In the genomic region with DNA sequence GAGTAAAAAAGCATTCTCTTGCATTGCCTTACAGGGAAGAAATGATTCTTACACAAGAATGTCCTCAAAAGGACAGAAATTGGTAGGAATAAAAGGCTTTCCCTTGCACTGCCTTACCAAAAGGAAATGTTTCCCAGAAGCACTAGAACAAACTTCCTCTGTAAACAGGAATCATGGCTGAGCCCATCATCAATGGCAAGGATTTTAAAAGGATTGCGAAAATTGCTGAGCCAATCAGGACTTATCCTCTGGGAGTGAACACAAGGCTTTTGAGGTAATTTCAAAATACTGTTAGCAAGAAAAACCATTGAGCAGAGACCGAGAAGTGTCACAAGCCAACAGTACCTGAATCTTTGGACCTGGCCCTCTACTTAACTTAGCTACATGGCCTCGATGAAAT, we compare ENCODE assay signal across 1 cellular context.
A peak's percentile ranks its signal among the peaks of the same experiment; 100 is the strongest.
TF ChIP-seq lines count a peak whose summit lies in the region.

No MANE protein-coding gene starts in this region.

TF ChIP-seq in HepG2, 621 proteins besides CTCF, POLR2A, EP300 and RAD21 (continued from another document):
- TF ChIP-seq, protein P1, sequence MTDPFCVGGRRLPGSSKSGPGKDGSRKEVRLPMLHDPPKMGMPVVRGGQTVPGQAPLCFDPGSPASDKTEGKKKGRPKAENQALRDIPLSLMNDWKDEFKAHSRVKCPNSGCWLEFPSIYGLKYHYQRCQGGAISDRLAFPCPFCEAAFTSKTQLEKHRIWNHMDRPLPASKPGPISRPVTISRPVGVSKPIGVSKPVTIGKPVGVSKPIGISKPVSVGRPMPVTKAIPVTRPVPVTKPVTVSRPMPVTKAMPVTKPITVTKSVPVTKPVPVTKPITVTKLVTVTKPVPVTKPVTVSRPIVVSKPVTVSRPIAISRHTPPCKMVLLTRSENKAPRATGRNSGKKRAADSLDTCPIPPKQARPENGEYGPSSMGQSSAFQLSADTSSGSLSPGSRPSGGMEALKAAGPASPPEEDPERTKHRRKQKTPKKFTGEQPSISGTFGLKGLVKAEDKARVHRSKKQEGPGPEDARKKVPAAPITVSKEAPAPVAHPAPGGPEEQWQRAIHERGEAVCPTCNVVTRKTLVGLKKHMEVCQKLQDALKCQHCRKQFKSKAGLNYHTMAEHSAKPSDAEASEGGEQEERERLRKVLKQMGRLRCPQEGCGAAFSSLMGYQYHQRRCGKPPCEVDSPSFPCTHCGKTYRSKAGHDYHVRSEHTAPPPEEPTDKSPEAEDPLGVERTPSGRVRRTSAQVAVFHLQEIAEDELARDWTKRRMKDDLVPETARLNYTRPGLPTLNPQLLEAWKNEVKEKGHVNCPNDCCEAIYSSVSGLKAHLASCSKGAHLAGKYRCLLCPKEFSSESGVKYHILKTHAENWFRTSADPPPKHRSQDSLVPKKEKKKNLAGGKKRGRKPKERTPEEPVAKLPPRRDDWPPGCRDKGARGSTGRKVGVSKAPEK (CRISPR knock-in tag; IDR thresholded peaks at IDR 0.05; ENCODE audit: borderline replicate concordance), result no peak
- TF ChIP-seq, protein P2, sequence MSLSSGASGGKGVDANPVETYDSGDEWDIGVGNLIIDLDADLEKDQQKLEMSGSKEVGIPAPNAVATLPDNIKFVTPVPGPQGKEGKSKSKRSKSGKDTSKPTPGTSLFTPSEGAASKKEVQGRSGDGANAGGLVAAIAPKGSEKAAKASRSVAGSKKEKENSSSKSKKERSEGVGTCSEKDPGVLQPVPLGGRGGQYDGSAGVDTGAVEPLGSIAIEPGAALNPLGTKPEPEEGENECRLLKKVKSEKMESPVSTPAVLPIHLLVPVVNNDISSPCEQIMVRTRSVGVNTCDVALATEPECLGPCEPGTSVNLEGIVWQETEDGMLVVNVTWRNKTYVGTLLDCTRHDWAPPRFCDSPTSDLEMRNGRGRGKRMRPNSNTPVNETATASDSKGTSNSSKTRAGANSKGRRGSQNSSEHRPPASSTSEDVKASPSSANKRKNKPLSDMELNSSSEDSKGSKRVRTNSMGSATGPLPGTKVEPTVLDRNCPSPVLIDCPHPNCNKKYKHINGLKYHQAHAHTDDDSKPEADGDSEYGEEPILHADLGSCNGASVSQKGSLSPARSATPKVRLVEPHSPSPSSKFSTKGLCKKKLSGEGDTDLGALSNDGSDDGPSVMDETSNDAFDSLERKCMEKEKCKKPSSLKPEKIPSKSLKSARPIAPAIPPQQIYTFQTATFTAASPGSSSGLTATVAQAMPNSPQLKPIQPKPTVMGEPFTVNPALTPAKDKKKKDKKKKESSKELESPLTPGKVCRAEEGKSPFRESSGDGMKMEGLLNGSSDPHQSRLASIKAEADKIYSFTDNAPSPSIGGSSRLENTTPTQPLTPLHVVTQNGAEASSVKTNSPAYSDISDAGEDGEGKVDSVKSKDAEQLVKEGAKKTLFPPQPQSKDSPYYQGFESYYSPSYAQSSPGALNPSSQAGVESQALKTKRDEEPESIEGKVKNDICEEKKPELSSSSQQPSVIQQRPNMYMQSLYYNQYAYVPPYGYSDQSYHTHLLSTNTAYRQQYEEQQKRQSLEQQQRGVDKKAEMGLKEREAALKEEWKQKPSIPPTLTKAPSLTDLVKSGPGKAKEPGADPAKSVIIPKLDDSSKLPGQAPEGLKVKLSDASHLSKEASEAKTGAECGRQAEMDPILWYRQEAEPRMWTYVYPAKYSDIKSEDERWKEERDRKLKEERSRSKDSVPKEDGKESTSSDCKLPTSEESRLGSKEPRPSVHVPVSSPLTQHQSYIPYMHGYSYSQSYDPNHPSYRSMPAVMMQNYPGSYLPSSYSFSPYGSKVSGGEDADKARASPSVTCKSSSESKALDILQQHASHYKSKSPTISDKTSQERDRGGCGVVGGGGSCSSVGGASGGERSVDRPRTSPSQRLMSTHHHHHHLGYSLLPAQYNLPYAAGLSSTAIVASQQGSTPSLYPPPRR (CRISPR knock-in tag; IDR thresholded peaks at IDR 0.05; ENCODE audit: borderline replicate concordance), result no peak
- TF ChIP-seq MAFK (conservative IDR thresholded peaks at IDR 0.05 in 1 of 2, IDR thresholded peaks at IDR 0.05 in 1 of 2; ENCODE audit: low read length in 2 of 2), result 0 out of 4 replicates have a peak, but pooled peaks of 1 of the 2 experiments have one; percentile 6
- TF ChIP-seq SOX13 (IDR thresholded peaks at IDR 0.05), result no peak
- peak in 1 of 2 experiments; percentile 71; a peak in 2 of 4 replicates for TF ChIP-seq SOX13 (CRISPR knock-in tag; conservative IDR thresholded peaks at IDR 0.05 in 1 of 2, IDR thresholded peaks at IDR 0.05 in 1 of 2)
- TF ChIP-seq FOSL2 (CRISPR knock-in tag; IDR thresholded peaks at IDR 0.05), result peak; percentile 55
- peak; percentile 36 for TF ChIP-seq YY1 (IDR thresholded peaks at IDR 0.05; ENCODE audit: insufficient read depth, insufficient replicate concordance, low read depth, low read length)
